ENCODE assay signal across 9 cellular contexts in the genomic region with DNA sequence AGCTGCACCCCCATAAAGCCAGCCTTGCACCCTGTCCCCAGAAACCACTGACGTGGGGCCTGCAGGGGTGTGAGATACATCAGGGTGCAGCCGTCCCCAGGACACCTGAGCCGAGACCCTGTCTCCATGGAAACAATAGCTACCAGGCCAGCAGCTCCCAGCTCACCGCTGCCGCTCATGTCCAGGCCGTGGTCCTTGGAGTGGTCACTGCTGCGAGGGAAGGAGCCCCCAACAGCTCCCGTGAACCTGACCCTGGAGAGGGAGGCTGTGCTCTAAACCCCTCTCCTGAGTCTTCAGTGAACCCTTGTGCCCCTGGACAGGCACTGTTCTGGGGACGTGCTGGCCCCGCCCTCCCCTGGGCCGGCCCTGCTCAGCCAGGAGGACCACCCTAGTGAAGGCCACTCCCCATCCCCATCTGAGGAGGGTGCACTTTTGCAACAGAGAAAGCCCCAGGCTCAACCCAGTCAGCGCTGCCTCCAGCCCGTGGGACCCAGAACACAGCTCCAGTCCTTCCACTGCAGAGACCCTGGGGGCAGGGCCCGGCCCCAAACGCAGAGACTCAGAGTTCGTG. TPM values are rescaled to one million over a fixed set of nuclear protein-coding genes. Genes with fewer than 3 reads are reported as not detected.
DNase-seq lines count a peak whose midpoint lies in the region; ATAC-seq and TF ChIP-seq lines count a peak whose summit lies in the region.
"Had no signal": no experiment of that assay in that cellular context is flagged by ENCODE, and none has a peak within 500 bp of the region (broad histone marks: within the 10 kb centered on the region; RNA-seq: fewer than 3 reads in every experiment).

No MANE protein-coding gene starts in this region.

- TF ChIP-seq POLR2A in spleen (IDR thresholded peaks at IDR 0.05): no peak

- intact Hi-C loops in colonic mucosa (cut with DNase I): no loop called here
- intact Hi-C loops in spleen (cut with DNase I; ENCODE audit: low total_unique reads): no loop called here

- no peak for TF ChIP-seq RAD21 in liver (IDR thresholded peaks at IDR 0.05)

- H3K27ac ChIP-seq in HEK293 (ENCODE audit: extremely low read depth, low read depth, low read length): peak overlapping the region; percentile 42; the same call in 1 of the 2 replicates
- H3K27ac ChIP-seq in colonic mucosa: peak overlapping the region; percentile 53
- peak overlapping the region; percentile 40 to 51 for H3K27ac ChIP-seq in liver (ENCODE audit: low read depth in 1 of 2, low read length in 2 of 2)
- H3K27ac ChIP-seq in spleen: peak overlapping the region in 7 of 8 donors; percentile 79 to 85 (median 81)

- H3K9ac ChIP-seq in colonic mucosa (ENCODE audit: low read depth in 2 of 2, low read length in 2 of 2) (peak overlapping the region; percentile 20 to 40), liver (ENCODE audit: low read depth in 1 of 2, low read length in 2 of 2) (peak overlapping the region in 1 of 2 donors; percentile 49)

- H3K4me3 ChIP-seq in HEK293 (ENCODE audit: low read depth, low read length): no peak overlapping the region
- H3K4me3 ChIP-seq in colonic mucosa: no peak overlapping the region
- H3K4me3 ChIP-seq in liver (ENCODE audit: low read depth in 1 of 3, low read length in 3 of 3): no peak overlapping the region
- no peak overlapping the region for H3K4me3 ChIP-seq in spleen
- H3K4me3 ChIP-seq: mucosa of descending colon had no signal

- POLR2A ChIA-PET in HEK293 (lab: Yijun Ruan, JAX): interaction anchor here (1.3 to 3.1 kb wide), 3 partner anchors 14 to 21 kb away, joined by 4 to 19 read pairs (median 7); no protein-coding TSS in a partner anchor

- no peaks in the 10 kb centered on the region for H3K9me3 ChIP-seq in HEK293 (ENCODE audit: control insufficient read depth, insufficient read depth, low read depth, low read length)
- H3K9me3 ChIP-seq in colonic mucosa: no peaks in the 10 kb centered on the region
- H3K9me3 ChIP-seq in liver (ENCODE audit: control insufficient read depth in 4 of 4, low read length in 3 of 4): no peaks in the 10 kb centered on the region
- no peaks in the 10 kb centered on the region for H3K9me3 ChIP-seq in spleen

- ATAC-seq in GM21381 (IDR thresholded peaks at IDR 0.05; ENCODE audit: unreplicated experiment): no peak

- TF ChIP-seq CTCF in HEK293 (tag by site-specific recombination; IDR thresholded peaks at IDR 0.05) (no peak), colonic mucosa (IDR thresholded peaks at IDR 0.05) (no peak), liver (IDR thresholded peaks at IDR 0.05; ENCODE audit: low read depth, low read length, missing input control) (no peak), spleen (IDR thresholded peaks at IDR 0.05 in 8 of 11, conservative IDR thresholded peaks at IDR 0.05 in 3 of 11) (no peak)

- no peak for DNase-seq in colonic mucosa
- peak; percentile 66 for DNase-seq in spleen
- DNase-seq in HT-29 (ENCODE audit: low spot score): no peak
- no peak for DNase-seq in NCI-H146 treated with DMSO at 0.1 percent for 48 hours (lab: John Stamatoyannopoulos, UW; ENCODE audit: unreplicated experiment)
- DNase-seq in AML-193 (lab: John Stamatoyannopoulos, UW): no peak

- H3K27me3 ChIP-seq in colonic mucosa (no peaks in the 10 kb centered on the region), liver (ENCODE audit: control insufficient read depth in 4 of 4, insufficient read depth in 4 of 4, low read length in 3 of 4) (no peaks in the 10 kb centered on the region), spleen (replicated peaks in 1 of 7) (peaks cover 0 to 12% (median 0%) of the 10 kb centered on the region in 7 donors)

- H3K36me3 ChIP-seq in HEK293 (ENCODE audit: control insufficient read depth in 2 of 2, insufficient read depth in 1 of 2, low read length in 2 of 2): no peaks in the 10 kb centered on the region; a peak in 1 of 3 replicates
- H3K36me3 ChIP-seq in colonic mucosa: no peaks in the 10 kb centered on the region
- H3K36me3 ChIP-seq in liver (ENCODE audit: control insufficient read depth in 4 of 4, insufficient read depth in 3 of 4, low read depth in 1 of 4, low read length in 3 of 4): no peaks in the 10 kb centered on the region
- H3K36me3 ChIP-seq in spleen: no peaks in the 10 kb centered on the region

- CTCF ChIA-PET in HEK293 (lab: Yijun Ruan, JAX): interaction anchor here (1.0 kb wide), 1 partner anchor 8 kb away, joined by 3 read pairs; no protein-coding TSS in a partner anchor

- WGBS in liver: 72% methylated on average over 16 of the region's 16 CpGs
- WGBS in spleen, 5 donors: 61 to 81% (median 72%) methylated on average over 11 to 16 of the region's 16 CpGs

- H3K4me1 ChIP-seq in HEK293 (ENCODE audit: control insufficient read depth, insufficient read depth, low read length) (peaks cover 12% of the 10 kb centered on the region), colonic mucosa (peaks cover 17% of the 10 kb centered on the region), liver (ENCODE audit: control insufficient read depth in 4 of 4, insufficient read depth in 4 of 4, low read length in 3 of 4) (peaks cover 11 to 34% (median 23%) of the 10 kb centered on the region in 4 donors), spleen (peaks cover 51 to 75% (median 64%) of the 10 kb centered on the region in 6 donors)

TF ChIP-seq in HEK293, 187 proteins besides CTCF, POLR2A, EP300 and RAD21:
- TF ChIP-seq SP3 (tag by site-specific recombination; IDR thresholded peaks at IDR 0.05) (0 out of 2 replicates have a peak, but pooled peaks have one; percentile 35), ZNF114 (tag by site-specific recombination; IDR thresholded peaks at IDR 0.05) (no peak), SP2 (tag by site-specific recombination; IDR thresholded peaks at IDR 0.05) (peak; percentile 37), GLIS2 (tag by site-specific recombination; IDR thresholded peaks at IDR 0.05) (peak; percentile 25; the same call in 1 of the 2 replicates), KLF1 (tag by site-specific recombination; IDR thresholded peaks at IDR 0.05) (peak; percentile 9; the same call in 1 of the 2 replicates)
- TF ChIP-seq, protein P1, sequence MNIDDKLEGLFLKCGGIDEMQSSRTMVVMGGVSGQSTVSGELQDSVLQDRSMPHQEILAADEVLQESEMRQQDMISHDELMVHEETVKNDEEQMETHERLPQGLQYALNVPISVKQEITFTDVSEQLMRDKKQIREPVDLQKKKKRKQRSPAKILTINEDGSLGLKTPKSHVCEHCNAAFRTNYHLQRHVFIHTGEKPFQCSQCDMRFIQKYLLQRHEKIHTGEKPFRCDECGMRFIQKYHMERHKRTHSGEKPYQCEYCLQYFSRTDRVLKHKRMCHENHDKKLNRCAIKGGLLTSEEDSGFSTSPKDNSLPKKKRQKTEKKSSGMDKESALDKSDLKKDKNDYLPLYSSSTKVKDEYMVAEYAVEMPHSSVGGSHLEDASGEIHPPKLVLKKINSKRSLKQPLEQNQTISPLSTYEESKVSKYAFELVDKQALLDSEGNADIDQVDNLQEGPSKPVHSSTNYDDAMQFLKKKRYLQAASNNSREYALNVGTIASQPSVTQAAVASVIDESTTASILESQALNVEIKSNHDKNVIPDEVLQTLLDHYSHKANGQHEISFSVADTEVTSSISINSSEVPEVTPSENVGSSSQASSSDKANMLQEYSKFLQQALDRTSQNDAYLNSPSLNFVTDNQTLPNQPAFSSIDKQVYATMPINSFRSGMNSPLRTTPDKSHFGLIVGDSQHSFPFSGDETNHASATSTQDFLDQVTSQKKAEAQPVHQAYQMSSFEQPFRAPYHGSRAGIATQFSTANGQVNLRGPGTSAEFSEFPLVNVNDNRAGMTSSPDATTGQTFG (tag by site-specific recombination; IDR thresholded peaks at IDR 0.05; ENCODE audit: borderline replicate concordance): no peak

TF ChIP-seq in liver, 16 proteins besides CTCF, POLR2A, EP300 and RAD21 (continues in another document):
- TF ChIP-seq HNF4G (IDR thresholded peaks at IDR 0.05): no peak
- TF ChIP-seq TAF1 (conservative IDR thresholded peaks at IDR 0.05): no peak
- TF ChIP-seq, protein P2, sequence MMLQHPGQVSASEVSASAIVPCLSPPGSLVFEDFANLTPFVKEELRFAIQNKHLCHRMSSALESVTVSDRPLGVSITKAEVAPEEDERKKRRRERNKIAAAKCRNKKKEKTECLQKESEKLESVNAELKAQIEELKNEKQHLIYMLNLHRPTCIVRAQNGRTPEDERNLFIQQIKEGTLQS (IDR thresholded peaks at IDR 0.05): no peak
- TF ChIP-seq, protein P3, sequence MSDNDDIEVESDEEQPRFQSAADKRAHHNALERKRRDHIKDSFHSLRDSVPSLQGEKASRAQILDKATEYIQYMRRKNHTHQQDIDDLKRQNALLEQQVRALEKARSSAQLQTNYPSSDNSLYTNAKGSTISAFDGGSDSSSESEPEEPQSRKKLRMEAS (IDR thresholded peaks at IDR 0.05): no peak
- no peak for TF ChIP-seq GABPA (IDR thresholded peaks at IDR 0.05 in 1 of 2, conservative IDR thresholded peaks at IDR 0.05 in 1 of 2)
- no peak for TF ChIP-seq YY1 (IDR thresholded peaks at IDR 0.05)
- no peak for TF ChIP-seq JUND (IDR thresholded peaks at IDR 0.05)
- TF ChIP-seq RXRA (IDR thresholded peaks at IDR 0.05): no peak
- TF ChIP-seq FOXA1 (IDR thresholded peaks at IDR 0.05): no peak
- TF ChIP-seq, protein P4, sequence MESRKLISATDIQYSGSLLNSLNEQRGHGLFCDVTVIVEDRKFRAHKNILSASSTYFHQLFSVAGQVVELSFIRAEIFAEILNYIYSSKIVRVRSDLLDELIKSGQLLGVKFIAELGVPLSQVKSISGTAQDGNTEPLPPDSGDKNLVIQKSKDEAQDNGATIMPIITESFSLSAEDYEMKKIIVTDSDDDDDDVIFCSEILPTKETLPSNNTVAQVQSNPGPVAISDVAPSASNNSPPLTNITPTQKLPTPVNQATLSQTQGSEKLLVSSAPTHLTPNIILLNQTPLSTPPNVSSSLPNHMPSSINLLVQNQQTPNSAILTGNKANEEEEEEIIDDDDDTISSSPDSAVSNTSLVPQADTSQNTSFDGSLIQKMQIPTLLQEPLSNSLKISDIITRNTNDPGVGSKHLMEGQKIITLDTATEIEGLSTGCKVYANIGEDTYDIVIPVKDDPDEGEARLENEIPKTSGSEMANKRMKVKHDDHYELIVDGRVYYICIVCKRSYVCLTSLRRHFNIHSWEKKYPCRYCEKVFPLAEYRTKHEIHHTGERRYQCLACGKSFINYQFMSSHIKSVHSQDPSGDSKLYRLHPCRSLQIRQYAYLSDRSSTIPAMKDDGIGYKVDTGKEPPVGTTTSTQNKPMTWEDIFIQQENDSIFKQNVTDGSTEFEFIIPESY (IDR thresholded peaks at IDR 0.05): no peak

RNA-seq across cellular contexts. Expression of a gene that starts 19.6 kb away (rescaled TPM):
- 10 to 100 TPM; 29.9 to 41.5 TPM for total RNA-seq in colonic mucosa
- 10 to 100 TPM; 12.6 to 26.5 TPM for total RNA-seq in liver
- polyA plus RNA-seq in liver: 1 to 10 TPM; 4.3 to 9.1 TPM
- 10 to 100 TPM; 24.7 to 41.3 (median 33.7) TPM for total RNA-seq in spleen
- polyA plus RNA-seq in spleen: 10 to 100 TPM; 11.1 to 16.5 (median 11.7) TPM
- total RNA-seq in HT-29 (2014; rRNA removed; shearing (Covaris generic)): 18.0 and 22.7 TPM in 2 replicates
